ENCODE assay signal across 21 cellular contexts in genomic region chr4:23083391-23083790, GRCh38.
DNase-seq lines count a peak whose midpoint lies in the region; FAIRE-seq and TF ChIP-seq lines count a peak whose summit lies in the region.
"Had no signal": no experiment of that assay in that cellular context is flagged by ENCODE, and none has a peak within 500 bp of the region (broad histone marks: within the 10 kb centered on the region; RNA-seq: fewer than 3 reads in every experiment).

No MANE protein-coding gene starts in this region.

- H3K9ac ChIP-seq in smooth muscle cell (ENCODE audit: low read depth) (no peak overlapping the region), neuronal stem cell (ENCODE audit: low read depth, low read length, poor library complexity) (no peak overlapping the region)
- H3K9ac ChIP-seq: BLaER1 treated with 17β-estradiol and CSF1 and Interleukin-3, amounts not matched to agents 10 nM and 100 nM had no signal

- H3K4ac ChIP-seq in neuronal stem cell (ENCODE audit: low read length), result no peak overlapping the region

- no peak overlapping the region for H2BK12ac ChIP-seq in neuronal stem cell (ENCODE audit: low read length)

- no peak overlapping the region for H4K8ac ChIP-seq in neuronal stem cell (ENCODE audit: low read depth, low read length)

- H3K79me1 ChIP-seq in neuronal stem cell (ENCODE audit: low read depth, low read length), result no peaks in the 10 kb centered on the region

- no peak overlapping the region for H3K14ac ChIP-seq in neuronal stem cell (ENCODE audit: low read length)

- no peak overlapping the region for H2BK120ac ChIP-seq in neuronal stem cell (ENCODE audit: low read depth, low read length)

- H2BK15ac ChIP-seq in neuronal stem cell (ENCODE audit: low read length), result no peak overlapping the region

- FAIRE-seq in RCC 7860 (lab: Jason Lieb, UNC), result no peak
- FAIRE-seq: A549, GM12891, GM18507 had no signal

- H2AK5ac ChIP-seq in neuronal stem cell (ENCODE audit: low read depth, low read length), result no peak overlapping the region

- H2BK5ac ChIP-seq in neuronal stem cell (ENCODE audit: low read length), result no peak overlapping the region

- H3F3A ChIP-seq in smooth muscle cell (ENCODE audit: low read depth), result no peaks in the 10 kb centered on the region

- H2AFZ ChIP-seq in smooth muscle cell (ENCODE audit: low read depth), result no peak overlapping the region
- no peak overlapping the region for H2AFZ ChIP-seq in neuronal stem cell (ENCODE audit: low read length)
- H2AFZ ChIP-seq: GM23338 had no signal

- no peak overlapping the region for H3K4me2 ChIP-seq in smooth muscle cell
- no peak overlapping the region for H3K4me2 ChIP-seq in neuronal stem cell (ENCODE audit: insufficient read depth, low read length, poor library complexity, severe bottlenecking)
- H3K4me2 ChIP-seq: A549; BLaER1 treated with 17β-estradiol and CSF1 and Interleukin-3, amounts not matched to agents 10 nM and 100 nM; GM23338 had no signal

- no peak overlapping the region for H4K91ac ChIP-seq in neuronal stem cell (ENCODE audit: low read depth, low read length, poor library complexity)

- H3K79me2 ChIP-seq in smooth muscle cell (ENCODE audit: low read depth), result no peaks in the 10 kb centered on the region

- H3K36me3 ChIP-seq in smooth muscle cell (ENCODE audit: low read depth) (no peaks in the 10 kb centered on the region), neuronal stem cell (replicated peaks in 1 of 2; ENCODE audit: control insufficient read depth in 2 of 2, insufficient read depth in 2 of 2, low read length in 2 of 2) (no peaks in the 10 kb centered on the region)
- H3K36me3 ChIP-seq: BE2C had no signal

- TF ChIP-seq CTCF in smooth muscle cell (IDR thresholded peaks at IDR 0.05; ENCODE audit: borderline replicate concordance, insufficient read depth, poor library complexity, severe bottlenecking), result no peak

- DNase-seq in RCC 7860 (ENCODE audit: low spot score) (peak; percentile 65), glomerular visceral epithelial cell (ENCODE audit: extremely low spot score) (peak; percentile 13), putamen (ENCODE audit: low spot score) (peak; percentile 34), NCI-H1930 (lab: John Stamatoyannopoulos, UW) (no peak), smooth muscle cell (lab: John Stamatoyannopoulos, UW; ENCODE audit: unreplicated experiment) (no peak), neuronal stem cell (ENCODE audit: low spot score) (no peak)
- DNase-seq: 8988T; ACHN; AML-193; BE2C; CD4-positive, alpha-beta T cell; CD8-positive, alpha-beta memory T cell; DMS53; DMS79 treated with DMSO at 0.1 percent for 48 hours; GF-D8; H9 had no signal

- no peaks in the 10 kb centered on the region for H3K27me3 ChIP-seq in smooth muscle cell (ENCODE audit: low read depth)
- no peaks in the 10 kb centered on the region for H3K27me3 ChIP-seq in neuronal stem cell (ENCODE audit: control insufficient read depth in 3 of 3, insufficient read depth in 3 of 3, low read depth in 1 of 3, low read length in 3 of 3)
- H3K27me3 ChIP-seq: BE2C; BLaER1 treated with 17β-estradiol and CSF1 and Interleukin-3, amounts not matched to agents 10 nM and 100 nM had no signal

- H3K4me1 ChIP-seq in smooth muscle cell (ENCODE audit: low read depth), result no peaks in the 10 kb centered on the region
- H3K4me1 ChIP-seq in neuronal stem cell (ENCODE audit: control insufficient read depth in 2 of 2, insufficient read depth in 1 of 2, low read depth in 1 of 2, low read length in 2 of 2), result peaks cover 0 to 1% of the 10 kb centered on the region in 2 donors
- H3K4me1 ChIP-seq: A549, BE2C had no signal

- no peak overlapping the region for H3K23ac ChIP-seq in neuronal stem cell (ENCODE audit: low read depth, low read length, poor library complexity)

- H3K18ac ChIP-seq in neuronal stem cell (ENCODE audit: low read length), result no peak overlapping the region

- H3K27ac ChIP-seq in smooth muscle cell (ENCODE audit: low read depth) (no peak overlapping the region), neuronal stem cell (replicated peaks; ENCODE audit: low read length) (no peak overlapping the region)
- H3K27ac ChIP-seq: A549; BLaER1 treated with 17β-estradiol and CSF1 and Interleukin-3, amounts not matched to agents 10 nM and 100 nM had no signal

- no peaks in the 10 kb centered on the region for H4K20me1 ChIP-seq in smooth muscle cell (ENCODE audit: low read depth)
- H4K20me1 ChIP-seq: BLaER1 treated with 17β-estradiol and CSF1 and Interleukin-3, amounts not matched to agents 10 nM and 100 nM had no signal

- no peak overlapping the region for H3K4me3 ChIP-seq in smooth muscle cell
- no peak overlapping the region for H3K4me3 ChIP-seq in neuronal stem cell (ENCODE audit: low read length in 2 of 2)
- H3K4me3 ChIP-seq: A549; BLaER1 treated with 17β-estradiol and CSF1 and Interleukin-3, amounts not matched to agents 10 nM and 100 nM; GM23338 had no signal

- 83% methylated on average over 2 of the region's 2 CpGs for WGBS in smooth muscle cell (ENCODE audit: low lambda C conversion rate)
- no CpG with 5 or more reads among the region's 2 CpGs for WGBS in neuronal stem cell (ENCODE audit: extremely low coverage in 2 of 2, insufficient read length in 2 of 2, insufficient replicate concordance in 1 of 2), 2 donors

- H3K9me3 ChIP-seq in smooth muscle cell (replicated peaks; ENCODE audit: low read depth) (no peaks in the 10 kb centered on the region), neuronal stem cell (replicated peaks in 1 of 2; ENCODE audit: control insufficient read depth in 2 of 2, insufficient read depth in 1 of 2, low read depth in 1 of 2, low read length in 2 of 2) (peaks cover 4 to 24% of the 10 kb centered on the region in 2 donors)
- H3K9me3 ChIP-seq: BE2C had no signal

Comparison
In these comparisons a context has a peak if more than half of its experiments do, and no peak if none do; other contexts are left out.
1. DNase-seq: peak in RCC 7860 (single experiment), glomerular visceral epithelial cell (single experiment) and putamen (single experiment); none in NCI-H1930 (0 of 2), smooth muscle cell (single experiment) and neuronal stem cell (single experiment).